ENCODE assay signal across 11 cellular contexts in genomic region chr14:104393199-104393897, GRCh38.
DNase-seq lines count a peak whose midpoint lies in the region; ATAC-seq and TF ChIP-seq lines count a peak whose summit lies in the region.
"Had no signal": no experiment of that assay in that cellular context is flagged by ENCODE, and none has a peak within 500 bp of the region (broad histone marks: within the 10 kb centered on the region; RNA-seq: fewer than 3 reads in every experiment).

No MANE protein-coding gene starts in this region.

- H3K4me3 ChIP-seq in lung (no peak overlapping the region), upper lobe of right lung (no peak overlapping the region)

- H3K36me3 ChIP-seq in lung (ENCODE audit: control insufficient read depth in 2 of 2, insufficient read depth in 2 of 2, low read length in 2 of 2) (no peaks in the 10 kb centered on the region), upper lobe of right lung (no peaks in the 10 kb centered on the region)

- WGBS in lung, 2 donors, result 88 to 90% methylated on average over 18 of the region's 18 CpGs

- H3K27me3 Mint-ChIP-seq in activated naive CD8-positive, alpha-beta T cell treated with anti-CD3 and anti-CD28 coated beads for 36 hours, result no peaks in the 10 kb centered on the region

- peaks cover 6% of the 10 kb centered on the region for H3K36me3 Mint-ChIP-seq in activated naive CD8-positive, alpha-beta T cell treated with anti-CD3 and anti-CD28 coated beads for 36 hours

- no peaks in the 10 kb centered on the region for H3K27me3 ChIP-seq in lung (ENCODE audit: control insufficient read depth, insufficient read depth)
- no peaks in the 10 kb centered on the region for H3K27me3 ChIP-seq in upper lobe of right lung

- intact Hi-C loops in upper lobe of right lung (cut with DNase I), result no loop called here

- H3K4me1 ChIP-seq in lung (ENCODE audit: control insufficient read depth in 2 of 2, insufficient read depth in 2 of 2, low read length in 2 of 2) (peaks cover 0 to 21% of the 10 kb centered on the region in 2 donors), upper lobe of right lung (no peaks in the 10 kb centered on the region)

- DNase-seq in activated naive CD4-positive, alpha-beta T cell treated with Interleukin-2 at 50 U/mL for 16 hours, result peak; percentile 1
- no peak for DNase-seq in activated naive CD4-positive, alpha-beta T cell treated with anti-CD3 and anti-CD28 coated beads, Interleukin-2, amount 50 U/mL, for 16 hours
- DNase-seq in activated naive CD8-positive, alpha-beta T cell treated with anti-CD3 and anti-CD28 coated beads for 36 hours, result no peak
- DNase-seq in lung (ENCODE audit: low spot score) (peak; percentile 22), upper lobe of right lung (peak; percentile 61), iPS-NIHi11 (ENCODE audit: low spot score) (no peak), NCI-H510A treated with DMSO at 0.1 percent for 48 hours (lab: John Stamatoyannopoulos, UW) (no peak), SHP77 treated with DMSO at 0.1 percent for 48 hours (lab: John Stamatoyannopoulos, UW) (no peak)
- DNase-seq: anterior cingulate cortex, foreskin melanocyte, SIG-M5 had no signal

- H3K4me3 Mint-ChIP-seq in activated naive CD8-positive, alpha-beta T cell treated with anti-CD3 and anti-CD28 coated beads for 36 hours, result no peak overlapping the region

- H3K9me3 Mint-ChIP-seq in activated naive CD8-positive, alpha-beta T cell treated with anti-CD3 and anti-CD28 coated beads for 36 hours, result peaks cover 9% of the 10 kb centered on the region

- TF ChIP-seq CTCF in lung (IDR thresholded peaks at IDR 0.05; ENCODE audit: control extremely low read depth, extremely low read depth), result no peak
- TF ChIP-seq CTCF in upper lobe of right lung (IDR thresholded peaks at IDR 0.05), result no peak

- H3K9me3 ChIP-seq in lung (ENCODE audit: control insufficient read depth in 2 of 2, insufficient read depth in 1 of 2, low read length in 1 of 2) (peaks cover 0 to 9% of the 10 kb centered on the region in 2 donors), upper lobe of right lung (peaks cover 10% of the 10 kb centered on the region)

- peaks cover 58% of the 10 kb centered on the region for H3K4me1 Mint-ChIP-seq in activated naive CD8-positive, alpha-beta T cell treated with anti-CD3 and anti-CD28 coated beads for 36 hours

- H3K27ac ChIP-seq in lung (ENCODE audit: low read depth in 1 of 2, low read length in 1 of 2), result peak overlapping the region in 1 of 2 donors; percentile 56
- no peak overlapping the region for H3K27ac ChIP-seq in upper lobe of right lung

- H3K27ac Mint-ChIP-seq in activated naive CD8-positive, alpha-beta T cell treated with anti-CD3 and anti-CD28 coated beads for 36 hours, result peak overlapping the region; percentile 45

- ATAC-seq in lung (ENCODE audit: insufficient read depth, low FRiP score) (no peak), upper lobe of right lung (no peak)

Comparison
In these comparisons a context has a peak if more than half of its experiments do, and no peak if none do; other contexts are left out.
1. DNase-seq: peak in activated naive CD4-positive, alpha-beta T cell treated with Interleukin-2 at 50 U/mL for 16 hours (single experiment), lung (single experiment) and upper lobe of right lung (single experiment); none in activated naive CD4-positive, alpha-beta T cell treated with anti-CD3 and anti-CD28 coated beads, Interleukin-2, amount 50 U/mL, for 16 hours (single experiment), activated naive CD8-positive, alpha-beta T cell treated with anti-CD3 and anti-CD28 coated beads for 36 hours (single experiment), iPS-NIHi11 (single experiment), NCI-H510A treated with DMSO at 0.1 percent for 48 hours (single experiment) and SHP77 treated with DMSO at 0.1 percent for 48 hours (single experiment).